Comparison of ENCODE assay signal across 9 cellular contexts in genomic region chr12:122422769-122423257, GRCh38. TPM values are rescaled to one million over a fixed set of nuclear protein-coding genes. Genes with fewer than 3 reads are reported as not detected.
DNase-seq lines count a peak whose midpoint lies in the region; ATAC-seq, FAIRE-seq and TF ChIP-seq lines count a peak whose summit lies in the region.
"Had no signal": no experiment of that assay in that cellular context is flagged by ENCODE, and none has a peak within 500 bp of the region (broad histone marks: within the 10 kb centered on the region; RNA-seq: fewer than 3 reads in every experiment).

No MANE protein-coding gene starts in this region.

- CTCF ChIA-PET in endothelial cell of umbilical vein (lab: Charles Lee): interaction anchor here (0.7 to 4.6 kb wide), 9 partner anchors 8 to 66 kb away, joined by 3 to 41 read pairs (median 4); no protein-coding TSS in a partner anchor
- CTCF ChIA-PET in naive thymus-derived CD4-positive, alpha-beta T cell (lab: Charles Lee): interaction anchor here (0.7 to 1.5 kb wide), 3 partner anchors 17 to 24 kb away, joined by 3 to 7 read pairs (median 5); no protein-coding TSS in a partner anchor

- peaks cover 0 to 3% (median 0%) of the 10 kb centered on the region in 5 donors for H3K27me3 Mint-ChIP-seq in naive thymus-derived CD4-positive, alpha-beta T cell

- no peak for ATAC-seq in naive thymus-derived CD4-positive, alpha-beta T cell

- H3K27ac Mint-ChIP-seq in naive thymus-derived CD4-positive, alpha-beta T cell: peak overlapping the region; percentile 62 to 90 (median 83)

- no peaks in the 10 kb centered on the region for H3K9me3 Mint-ChIP-seq in naive thymus-derived CD4-positive, alpha-beta T cell

- TF ChIP-seq CTCF in endothelial cell of umbilical vein (IDR thresholded peaks at IDR 0.05; ENCODE audit: extremely low read depth in 1 of 2, insufficient read depth in 1 of 2, low read depth in 1 of 2, low read length in 2 of 2) (no peak), testis (IDR thresholded peaks at IDR 0.05) (no peak)

- DNase-seq in NCI-H526 (lab: John Stamatoyannopoulos, UW): peak; percentile 53 to 79
- DNase-seq in NCI-H526 treated with DMSO at 0.1 percent for 48 hours (lab: John Stamatoyannopoulos, UW): no peak
- DNase-seq in M059J (ENCODE audit: low read depth): peak; percentile 77
- DNase-seq in activated CD4-positive, alpha-beta T cell treated with anti-CD3 and anti-CD28 coated beads, Interleukin-2, amount 50 U/mL, for 24 hours (ENCODE audit: low read depth in 1 of 2, low spot score in 1 of 2): peak; percentile 18 to 36
- peak; percentile 49 for DNase-seq in endothelial cell of umbilical vein (ENCODE audit: low read depth, low spot score)
- peak in 5 of 9 donors; percentile 7 to 43 (median 11) for DNase-seq in naive thymus-derived CD4-positive, alpha-beta T cell
- peak; percentile 19 for DNase-seq in testis
- DNase-seq in putamen (ENCODE audit: low spot score): no peak

- H3K4me1 Mint-ChIP-seq in naive thymus-derived CD4-positive, alpha-beta T cell: peaks cover 20 to 36% (median 33%) of the 10 kb centered on the region in 7 donors

- H3K9me1 ChIP-seq in endothelial cell of umbilical vein (replicated peaks; ENCODE audit: control insufficient read depth, extremely low read depth, insufficient read depth, low read length): no peaks in the 10 kb centered on the region

- POLR2A ChIA-PET in endothelial cell of umbilical vein (lab: Charles Lee): interaction anchor here (1.4 kb wide), 2 partner anchors 23 to 49 kb away, joined by 4 to 6 read pairs; no protein-coding TSS in a partner anchor
- POLR2A ChIA-PET in naive thymus-derived CD4-positive, alpha-beta T cell (lab: Charles Lee): interaction anchor here (0.5 to 1.2 kb wide), 3 partner anchors 10 to 30 kb away, joined by 3 to 7 read pairs (median 4); no protein-coding TSS in a partner anchor

- no peaks in the 10 kb centered on the region for H3K9me3 ChIP-seq in endothelial cell of umbilical vein (replicated peaks; ENCODE audit: control insufficient read depth, insufficient read depth, low read length)
- H3K9me3 ChIP-seq in naive thymus-derived CD4-positive, alpha-beta T cell (ENCODE audit: control insufficient read depth in 2 of 3, low read length in 3 of 3): no peaks in the 10 kb centered on the region
- H3K9me3 ChIP-seq in testis: no peaks in the 10 kb centered on the region

- intact Hi-C loops in endothelial cell of umbilical vein (cut with micrococcal nuclease) (loop anchor here (1.0 to 2.0 kb wide), 4 partner anchors 23 to 78 kb away; partner anchors contain the start of gene ZCCHC8), testis (cut with DNase I; ENCODE audit: low total_unique reads) (no loop called here)
- intact Hi-C loops in naive thymus-derived CD4-positive, alpha-beta T cell (cut with micrococcal nuclease): loop anchor here (1.0 to 2.0 kb wide), 6 partner anchors 24 to 104 kb away; partner anchors contain the start of genes KNTC1 (in 1 of the 2), RSRC2 (in 1 of the 2) and ZCCHC8 (in 1 of the 2)

- peak overlapping the region; percentile 80 to 94 (median 89) for H3K4me3 Mint-ChIP-seq in naive thymus-derived CD4-positive, alpha-beta T cell

- peaks cover 0 to 5% (median 2%) of the 10 kb centered on the region in 5 donors for H3K36me3 Mint-ChIP-seq in naive thymus-derived CD4-positive, alpha-beta T cell

- H4K20me1 ChIP-seq in endothelial cell of umbilical vein (replicated peaks; ENCODE audit: control insufficient read depth, extremely low read depth, insufficient read depth, low read length): no peaks in the 10 kb centered on the region

- 0 to 2% methylated on average over 9 to 11 of the region's 32 CpGs for WGBS in testis, 2 donors

- H3K4me1 ChIP-seq in endothelial cell of umbilical vein (ENCODE audit: control insufficient read depth, extremely low read depth, insufficient read depth, low read length) (peaks cover 42% of the 10 kb centered on the region), testis (peaks cover 19% of the 10 kb centered on the region)
- peaks cover 17 to 20% of the 10 kb centered on the region in 2 donors for H3K4me1 ChIP-seq in naive thymus-derived CD4-positive, alpha-beta T cell (ENCODE audit: control insufficient read depth in 2 of 2, insufficient read depth in 2 of 2, low read length in 2 of 2)

- no peak for FAIRE-seq in endothelial cell of umbilical vein (lab: Jason Lieb, UNC)
- FAIRE-seq: islet of Langerhans had no signal

- peak overlapping the region; percentile 87 for H3K9ac ChIP-seq in endothelial cell of umbilical vein (replicated peaks; ENCODE audit: extremely low read depth, insufficient read depth, low read length)

- dilution Hi-C loops in endothelial cell of umbilical vein (cut with MboI; ENCODE audit: extremely low pct_ligation_motif_present, low sequenced_read_pairs): no loop called here

- H3K4me3 ChIP-seq in endothelial cell of umbilical vein (replicated peaks in 1 of 3; ENCODE audit: insufficient read depth in 1 of 3, low read depth in 1 of 3, low read length in 3 of 3) (peak overlapping the region; percentile 22 to 82 (median 54)), testis (peak overlapping the region; percentile 59 to 91)
- H3K4me3 ChIP-seq in naive thymus-derived CD4-positive, alpha-beta T cell (ENCODE audit: low read length): peak overlapping the region; percentile 71

- H3K27me3 ChIP-seq in endothelial cell of umbilical vein (ENCODE audit: control insufficient read depth in 2 of 2, insufficient read depth in 2 of 2, low read length in 2 of 2) (no peaks in the 10 kb centered on the region), testis (no peaks in the 10 kb centered on the region)
- no peaks in the 10 kb centered on the region for H3K27me3 ChIP-seq in naive thymus-derived CD4-positive, alpha-beta T cell (ENCODE audit: control insufficient read depth in 2 of 2, insufficient read depth in 2 of 2, low read length in 2 of 2)

- H2AFZ ChIP-seq in endothelial cell of umbilical vein (ENCODE audit: low read depth, low read length): peak overlapping the region; percentile 53

- BruUV-seq in endothelial cell of umbilical vein (replicated peaks; lab: Mats Ljungman, UMichigan): TSS peak; percentile 49

- H3K36me3 ChIP-seq in endothelial cell of umbilical vein (ENCODE audit: control insufficient read depth in 2 of 2, extremely low read depth in 1 of 2, insufficient read depth in 2 of 2, low read length in 2 of 2) (no peaks in the 10 kb centered on the region), testis (ENCODE audit: low read depth, missing control alignments) (no peaks in the 10 kb centered on the region)
- no peaks in the 10 kb centered on the region for H3K36me3 ChIP-seq in naive thymus-derived CD4-positive, alpha-beta T cell (ENCODE audit: control insufficient read depth in 2 of 3, insufficient read depth in 3 of 3, low read length in 3 of 3)

- no peak for TF ChIP-seq POLR2A in endothelial cell of umbilical vein (IDR thresholded peaks at IDR 0.05; ENCODE audit: low read depth, low read length)
- TF ChIP-seq POLR2A in testis (IDR thresholded peaks at IDR 0.05): no peak

- H3K4me2 ChIP-seq in endothelial cell of umbilical vein (ENCODE audit: insufficient read depth, low read length): peak overlapping the region; percentile 82

- H3K79me2 ChIP-seq in endothelial cell of umbilical vein (ENCODE audit: control insufficient read depth, insufficient read depth, low read length): peaks cover 43% of the 10 kb centered on the region

- H3K27ac ChIP-seq in endothelial cell of umbilical vein (ENCODE audit: insufficient read depth, low read depth, low read length) (peak overlapping the region; percentile 81), testis (peak overlapping the region; percentile 58 to 79)
- H3K27ac ChIP-seq in naive thymus-derived CD4-positive, alpha-beta T cell (ENCODE audit: low read depth, low read length): peak overlapping the region; percentile 56

TF ChIP-seq in endothelial cell of umbilical vein, 7 proteins besides CTCF, POLR2A, EP300 and RAD21:
- TF ChIP-seq MYC (IDR thresholded peaks at IDR 0.05; ENCODE audit: low read depth, low read length) (no peak), FOS (IDR thresholded peaks at IDR 0.05; ENCODE audit: borderline replicate concordance, insufficient read depth, low read length) (no peak)

RNA-seq across cellular contexts. Expression of gene CLIP1, which starts 0.3 kb away (rescaled TPM):
- total RNA-seq in M059J (2014; rRNA removed; shearing (Covaris generic)): 20.4 and 33.3 TPM in 2 replicates
- 71.0 and 84.3 TPM in 2 replicates for total RNA-seq in endothelial cell of umbilical vein
- 56.5 and 58.8 TPM in 2 replicates for polyA plus RNA-seq in endothelial cell of umbilical vein
- 49.1 and 55.8 TPM in 2 replicates for polyA plus RNA-seq in endothelial cell of umbilical vein (2011; cell fraction: cytosol; rRNA removed)
- polyA plus RNA-seq in endothelial cell of umbilical vein (2011; cell fraction: nucleus; rRNA removed): 102 and 111 TPM in 2 replicates
- polyA plus RNA-seq in endothelial cell of umbilical vein (2012): 48.5 and 54.6 TPM in 2 replicates
- 134 and 157 TPM in 2 replicates for polyA minus RNA-seq in endothelial cell of umbilical vein
- polyA minus RNA-seq in endothelial cell of umbilical vein (2011; cell fraction: cytosol; rRNA and poly(A)+ RNA removed): 31.1 TPM
- 80.5 and 107 TPM in 2 replicates for polyA minus RNA-seq in endothelial cell of umbilical vein (2011; cell fraction: nucleus; rRNA and poly(A)+ RNA removed)
- total RNA-seq in naive thymus-derived CD4-positive, alpha-beta T cell: 10 to 100 TPM; 54.7 to 89.3 (median 65.1) TPM
- polyA plus RNA-seq in naive thymus-derived CD4-positive, alpha-beta T cell: 10 to 100 TPM; 13.6 to 25.8 TPM
- 10 to 100 TPM; 51.9 to 66.5 TPM for total RNA-seq in testis
- polyA plus RNA-seq in testis (ENCODE audit: insufficient read depth, low read depth, low replicate concordance): 25.1 TPM

Comparison
In these comparisons a context has a peak if more than half of its experiments do, and no peak if none do; other contexts are left out.
1. DNase-seq: peak in NCI-H526 (2 of 2), M059J (single experiment), activated CD4-positive, alpha-beta T cell treated with anti-CD3 and anti-CD28 coated beads, Interleukin-2, amount 50 U/mL, for 24 hours (2 of 2), endothelial cell of umbilical vein (single experiment), naive thymus-derived CD4-positive, alpha-beta T cell (5 of 9) and testis (single experiment); none in NCI-H526 treated with DMSO at 0.1 percent for 48 hours (single experiment) and putamen (single experiment).
2. Peak in every context shown above with its lines, with median percentiles within 50 percentile points of each other: H3K27ac ChIP-seq and H3K4me3 ChIP-seq.